15 cellular contexts compared by ENCODE assay signal in the genomic region with DNA sequence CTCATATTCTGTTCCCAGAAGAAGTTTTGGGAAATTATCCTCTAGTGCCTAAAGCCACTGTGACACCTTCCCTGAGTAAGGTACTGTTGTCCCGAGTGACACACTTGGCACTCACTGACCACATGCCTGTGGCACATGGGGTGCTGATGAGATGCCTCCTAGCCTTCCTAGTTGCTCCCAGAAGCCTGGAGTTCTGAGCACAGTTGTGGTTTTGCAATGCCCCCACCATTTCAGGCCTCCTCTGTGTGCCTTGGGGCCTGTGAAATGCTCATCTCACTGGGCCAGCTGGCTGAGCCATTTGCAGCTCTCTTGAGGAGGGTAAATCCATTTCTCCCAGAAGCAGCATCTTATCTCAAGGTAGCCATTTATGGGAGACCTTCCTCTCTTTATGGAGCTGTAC.
DNase-seq lines count a peak whose midpoint lies in the region; ATAC-seq and TF ChIP-seq lines count a peak whose summit lies in the region.
"Had no signal": no experiment of that assay in that cellular context is flagged by ENCODE, and none has a peak within 500 bp of the region (broad histone marks: within the 10 kb centered on the region; RNA-seq: fewer than 3 reads in every experiment).

No MANE protein-coding gene starts in this region.

- no peak overlapping the region for H3K4me3 Mint-ChIP-seq in activated naive CD8-positive, alpha-beta T cell treated with anti-CD3 and anti-CD28 coated beads, Interleukin-2, amount 10 ng/mL, durations not matched to agents 7 days and 5 days
- H3K4me3 Mint-ChIP-seq: CD4-positive, CD25-positive, alpha-beta regulatory T cell; HFFc6 had no signal

- H3K9me3 Mint-ChIP-seq in activated naive CD8-positive, alpha-beta T cell treated with anti-CD3 and anti-CD28 coated beads, Interleukin-2, amount 10 ng/mL, durations not matched to agents 7 days and 5 days: no peaks in the 10 kb centered on the region
- H3K9me3 Mint-ChIP-seq: CD4-positive, CD25-positive, alpha-beta regulatory T cell; HFFc6 had no signal

- no peaks in the 10 kb centered on the region for H3K9me3 ChIP-seq in heart right ventricle
- H3K9me3 ChIP-seq: MG63, Peyer's patch had no signal

- H3K4me3 ChIP-seq in heart right ventricle: no peak overlapping the region
- H3K4me3 ChIP-seq: MG63, Peyer's patch had no signal

- peaks cover 0 to 24% (median 4%) of the 10 kb centered on the region in 9 donors for H3K4me1 ChIP-seq in heart right ventricle
- H3K4me1 ChIP-seq: Peyer's patch had no signal

- no peak overlapping the region for H3K27ac ChIP-seq in heart right ventricle
- H3K27ac ChIP-seq: KMS-11, Peyer's patch had no signal

- TF ChIP-seq POLR2A in erythroblast (IDR thresholded peaks at IDR 0.05; ENCODE audit: low read length): no peak

- H3K4me1 Mint-ChIP-seq in activated naive CD8-positive, alpha-beta T cell treated with anti-CD3 and anti-CD28 coated beads, Interleukin-2, amount 10 ng/mL, durations not matched to agents 7 days and 5 days: peaks cover 9% of the 10 kb centered on the region

- ATAC-seq in heart right ventricle: no peak
- no peak for ATAC-seq in activated naive CD8-positive, alpha-beta T cell treated with anti-CD3 and anti-CD28 coated beads, Interleukin-2, amount 10 ng/mL, durations not matched to agents 7 days and 5 days (ENCODE audit: low read depth)
- no peak for ATAC-seq in sciatic nerve

- H3K36me3 ChIP-seq in heart right ventricle: peaks cover 0 to 99% (median 57%) of the 10 kb centered on the region in 9 donors

- POLR2A ChIA-PET in activated naive CD8-positive, alpha-beta T cell treated with anti-CD3 and anti-CD28 coated beads, Interleukin-2, amount 10 ng/mL, durations not matched to agents 7 days and 5 days (lab: Charles Lee): no interaction called here

- peaks cover 18% of the 10 kb centered on the region for H3K36me3 Mint-ChIP-seq in activated naive CD8-positive, alpha-beta T cell treated with anti-CD3 and anti-CD28 coated beads, Interleukin-2, amount 10 ng/mL, durations not matched to agents 7 days and 5 days

- TF ChIP-seq CTCF in heart right ventricle (IDR thresholded peaks at IDR 0.05): no peak

- 65 to 74% methylated on average over 1 of the region's 1 CpG for WGBS in heart right ventricle, 2 donors

- DNase-seq in cardiac septum (ENCODE audit: low spot score) (peak; percentile 33), heart right ventricle (no peak), sciatic nerve (ENCODE audit: low spot score) (peak; percentile 45), erythroblast (lab: John Stamatoyannopoulos, UW) (no peak), C1 segment of cervical spinal cord (lab: John Stamatoyannopoulos, UW) (no peak), NK-92 (lab: John Stamatoyannopoulos, UW; ENCODE audit: unreplicated experiment) (no peak)
- DNase-seq in activated naive CD8-positive, alpha-beta T cell treated with anti-CD3 and anti-CD28 coated beads, Interleukin-2, amount 10 ng/mL, durations not matched to agents 7 days and 5 days: peak; percentile 20
- DNase-seq: ACHN; CD4-positive, CD25-positive, alpha-beta regulatory T cell; HFFc6; MG63; NCI-H1092 treated with DMSO at 0.1 percent for 48 hours; SIG-M5 had no signal

- no peaks in the 10 kb centered on the region for H3K27me3 ChIP-seq in heart right ventricle
- H3K27me3 ChIP-seq: MG63, Peyer's patch had no signal

- intact Hi-C loops in cardiac septum (cut with DNase I): loop anchor here (10.0 kb wide), 1 partner anchor 161 kb away; no protein-coding TSS in a partner anchor
- intact Hi-C loops in heart right ventricle (cut with DNase I): loop anchor here in 4 of 10 donors (5.0 to 10.0 kb wide), 4 partner anchors 89 to 161 kb away; a partner anchor contains a TSS
- intact Hi-C loops in sciatic nerve (cut with DNase I): loop anchor here (10.0 kb wide), 1 partner anchor 91 kb away; a partner anchor contains a TSS

- H3K27me3 Mint-ChIP-seq in activated naive CD8-positive, alpha-beta T cell treated with anti-CD3 and anti-CD28 coated beads, Interleukin-2, amount 10 ng/mL, durations not matched to agents 7 days and 5 days: no peaks in the 10 kb centered on the region

- H3K27ac Mint-ChIP-seq in activated naive CD8-positive, alpha-beta T cell treated with anti-CD3 and anti-CD28 coated beads, Interleukin-2, amount 10 ng/mL, durations not matched to agents 7 days and 5 days: peak overlapping the region; percentile 16
- H3K27ac Mint-ChIP-seq: CD4-positive, CD25-positive, alpha-beta regulatory T cell; HFFc6 had no signal

Comparison
In these comparisons a context has a peak if more than half of its experiments do, and no peak if none do; other contexts are left out.
1. DNase-seq: peak in cardiac septum (single experiment), activated naive CD8-positive, alpha-beta T cell treated with anti-CD3 and anti-CD28 coated beads, Interleukin-2, amount 10 ng/mL, durations not matched to agents 7 days and 5 days (single experiment) and sciatic nerve (single experiment); none in heart right ventricle (0 of 2), erythroblast (0 of 2), C1 segment of cervical spinal cord (0 of 14) and NK-92 (single experiment).